Comparison of ENCODE assay signal across 9 cellular contexts in genomic region chr10:43573250-43574034, GRCh38. TPM values are rescaled to one million over a fixed set of nuclear protein-coding genes. Genes with fewer than 3 reads are reported as not detected.
A peak's percentile ranks its signal among the peaks of the same experiment; 100 is the strongest.
DNase-seq lines count a peak whose midpoint lies in the region; FAIRE-seq and TF ChIP-seq lines count a peak whose summit lies in the region.
"Had no signal": no experiment of that assay in that cellular context is flagged by ENCODE, and none has a peak within 500 bp of the region (broad histone marks: within the 10 kb centered on the region; RNA-seq: fewer than 3 reads in every experiment).

No MANE protein-coding gene starts in this region.

- peaks cover 0 to 7% of the 10 kb centered on the region in 2 donors for H3K36me3 ChIP-seq in ascending aorta
- H3K36me3 ChIP-seq in kidney (ENCODE audit: control insufficient read depth in 1 of 2, insufficient read depth in 2 of 2, low read length in 2 of 2): no peaks in the 10 kb centered on the region
- peaks cover 1 to 3% of the 10 kb centered on the region in 2 donors for H3K36me3 ChIP-seq in stomach smooth muscle (ENCODE audit: control insufficient read depth in 2 of 2, insufficient read depth in 2 of 2, low read length in 2 of 2)

- no peaks in the 10 kb centered on the region for H3K27me3 Mint-ChIP-seq in activated CD4-positive, alpha-beta T cell treated with anti-CD3 and anti-CD28 coated beads, Interleukin-2, amount 10 ng/mL, durations not matched to agents 24 days and 14 days

- H3K4me3 ChIP-seq in ascending aorta (peak overlapping the region; percentile 74 to 78), kidney (ENCODE audit: low read length in 2 of 2) (peak overlapping the region; percentile 59 to 72), stomach smooth muscle (ENCODE audit: low read length in 2 of 2) (peak overlapping the region; percentile 62 to 81)

- FAIRE-seq in kidney (lab: Jason Lieb, UNC): no peak
- no peak for FAIRE-seq in GM12892 (lab: Jason Lieb, UNC)

- H3K27me3 ChIP-seq in ascending aorta (no peaks in the 10 kb centered on the region), stomach smooth muscle (ENCODE audit: control insufficient read depth in 1 of 2, insufficient read depth in 2 of 2, low read length in 2 of 2) (no peaks in the 10 kb centered on the region)

- H3K27ac ChIP-seq in ascending aorta (peak overlapping the region; percentile 71 to 80), kidney (ENCODE audit: low read depth in 2 of 2, low read length in 2 of 2) (peak overlapping the region in 1 of 2 donors; percentile 8), stomach smooth muscle (ENCODE audit: low read length) (no peak overlapping the region)
- H3K27ac ChIP-seq: epithelial cell of prostate had no signal

- H3K4me3 Mint-ChIP-seq in activated CD4-positive, alpha-beta T cell treated with anti-CD3 and anti-CD28 coated beads, Interleukin-2, amount 10 ng/mL, durations not matched to agents 24 days and 14 days: peak overlapping the region; percentile 62

- H3K9me3 ChIP-seq in ascending aorta: no peaks in the 10 kb centered on the region
- H3K9me3 ChIP-seq in kidney (ENCODE audit: control insufficient read depth in 1 of 2, low read length in 2 of 2): no peaks in the 10 kb centered on the region
- no peaks in the 10 kb centered on the region for H3K9me3 ChIP-seq in stomach smooth muscle (ENCODE audit: control insufficient read depth in 2 of 2, low read length in 2 of 2)

- TF ChIP-seq CTCF in ascending aorta (IDR thresholded peaks at IDR 0.05): no peak
- TF ChIP-seq CTCF in kidney (IDR thresholded peaks at IDR 0.05; ENCODE audit: borderline replicate concordance, extremely low read depth, insufficient read depth): no peak

- H3K9ac ChIP-seq in kidney (ENCODE audit: low read length in 2 of 2): no peak overlapping the region
- peak overlapping the region; percentile 71 to 72 for H3K9ac ChIP-seq in stomach smooth muscle (ENCODE audit: low read length in 2 of 2)

- H3K9me3 Mint-ChIP-seq in activated CD4-positive, alpha-beta T cell treated with anti-CD3 and anti-CD28 coated beads, Interleukin-2, amount 10 ng/mL, durations not matched to agents 24 days and 14 days: peaks cover 31% of the 10 kb centered on the region

- intact Hi-C loops in activated CD4-positive, alpha-beta T cell treated with anti-CD3 and anti-CD28 coated beads, Interleukin-2, amount 10 ng/mL, durations not matched to agents 24 days and 14 days (cut with micrococcal nuclease): loop anchor here (1.0 kb wide), 1 partner anchor 22 kb away; no protein-coding TSS in a partner anchor
- intact Hi-C loops in ascending aorta (cut with DNase I) (loop anchor here (1.0 to 10.0 kb wide), 5 partner anchors 33 to 789 kb away; partner anchors contain the start of genes BMS1, CSGALNACT2, ZNF32 and ZNF485), kidney (cut with DNase I) (no loop called here)

- H3K27ac Mint-ChIP-seq in activated CD4-positive, alpha-beta T cell treated with anti-CD3 and anti-CD28 coated beads, Interleukin-2, amount 10 ng/mL, durations not matched to agents 24 days and 14 days: no peak overlapping the region

- CTCF ChIA-PET in HEK293T (lab: Yijun Ruan, JAX): no interaction called here

- TF ChIP-seq POLR2A in GM12892 (IDR thresholded peaks at IDR 0.05; ENCODE audit: low read depth, low read length): no peak

- H3K4me1 Mint-ChIP-seq in activated CD4-positive, alpha-beta T cell treated with anti-CD3 and anti-CD28 coated beads, Interleukin-2, amount 10 ng/mL, durations not matched to agents 24 days and 14 days: peaks cover 25% of the 10 kb centered on the region

- H3K4me1 ChIP-seq in ascending aorta (no peaks in the 10 kb centered on the region), kidney (ENCODE audit: control insufficient read depth in 1 of 2, insufficient read depth in 1 of 2, low read depth in 1 of 2, low read length in 2 of 2) (no peaks in the 10 kb centered on the region), stomach smooth muscle (ENCODE audit: control insufficient read depth, insufficient read depth, low read length) (peaks cover 12% of the 10 kb centered on the region)

- H3K36me3 Mint-ChIP-seq in activated CD4-positive, alpha-beta T cell treated with anti-CD3 and anti-CD28 coated beads, Interleukin-2, amount 10 ng/mL, durations not matched to agents 24 days and 14 days (ENCODE audit: low read depth): peaks cover 16% of the 10 kb centered on the region

- no peak for DNase-seq in activated CD4-positive, alpha-beta T cell treated with anti-CD3 and anti-CD28 coated beads, Interleukin-2, amount 10 ng/mL, durations not matched to agents 24 days and 14 days
- DNase-seq in activated CD4-positive, alpha-beta T cell treated with anti-CD3 and anti-CD28 coated beads for 1 hour: no peak
- no peak for DNase-seq in ascending aorta (ENCODE audit: low spot score in 2 of 2)
- no peak for DNase-seq in kidney
- no peak for DNase-seq in HEK293T (ENCODE audit: extremely low spot score)
- DNase-seq in GM12892 (ENCODE audit: insufficient read length): no peak
- no peak for DNase-seq in NCI-H2196 treated with DMSO at 0.1 percent for 48 hours (lab: John Stamatoyannopoulos, UW; ENCODE audit: unreplicated experiment)

- POLR2A ChIA-PET in HEK293T (lab: Yijun Ruan, JAX): interaction anchor here (1.0 kb wide), 1 partner anchor 19 kb away, joined by 3 read pairs; no protein-coding TSS in a partner anchor

TF ChIP-seq in HEK293T, 16 proteins besides CTCF, POLR2A, EP300 and RAD21:
- TF ChIP-seq HDGF (IDR thresholded peaks at IDR 0.05; ENCODE audit: borderline replicate concordance): no peak
- no peak for TF ChIP-seq BHLHE40 (IDR thresholded peaks at IDR 0.05; ENCODE audit: borderline replicate concordance)

RNA-seq across cellular contexts. Expression of gene ZNF239, which starts 1.0 kb away (rescaled TPM):
- 2.5 TPM in 2 replicates for total RNA-seq in activated CD4-positive, alpha-beta T cell treated with anti-CD3 and anti-CD28 coated beads, Interleukin-2, amount 10 ng/mL, durations not matched to agents 24 days and 14 days
- 7.1 TPM for total RNA-seq in ascending aorta
- 4.7 TPM for total RNA-seq in kidney
- polyA plus RNA-seq in kidney (ENCODE audit: insufficient read depth, low read depth, low replicate concordance): 4.5 TPM
- polyA plus RNA-seq in GM12892 (2012; ENCODE audit: missing spikeins): 0.13 TPM

RNA-seq across cellular contexts. Expression of gene ZNF485, which starts 32.8 kb away (rescaled TPM):
- total RNA-seq in activated CD4-positive, alpha-beta T cell treated with anti-CD3 and anti-CD28 coated beads, Interleukin-2, amount 10 ng/mL, durations not matched to agents 24 days and 14 days: 7.1 and 9.2 TPM in 2 replicates
- total RNA-seq in ascending aorta: 0.43 TPM
- 4.9 TPM for total RNA-seq in kidney
- polyA plus RNA-seq in kidney (ENCODE audit: insufficient read depth, low read depth, low replicate concordance): 1.8 TPM
- polyA plus RNA-seq in GM12892 (2012; ENCODE audit: missing spikeins): 3.8 TPM

Comparison
In these comparisons a context has a peak if more than half of its experiments do, and no peak if none do; other contexts are left out.
1. H3K9ac ChIP-seq: peak in stomach smooth muscle (2 of 2); none in kidney (0 of 2).
2. Peak in every context shown above with its lines, with median percentiles within 50 percentile points of each other: H3K4me3 ChIP-seq.